ENCODE assay signal across 11 cellular contexts in the genomic region with DNA sequence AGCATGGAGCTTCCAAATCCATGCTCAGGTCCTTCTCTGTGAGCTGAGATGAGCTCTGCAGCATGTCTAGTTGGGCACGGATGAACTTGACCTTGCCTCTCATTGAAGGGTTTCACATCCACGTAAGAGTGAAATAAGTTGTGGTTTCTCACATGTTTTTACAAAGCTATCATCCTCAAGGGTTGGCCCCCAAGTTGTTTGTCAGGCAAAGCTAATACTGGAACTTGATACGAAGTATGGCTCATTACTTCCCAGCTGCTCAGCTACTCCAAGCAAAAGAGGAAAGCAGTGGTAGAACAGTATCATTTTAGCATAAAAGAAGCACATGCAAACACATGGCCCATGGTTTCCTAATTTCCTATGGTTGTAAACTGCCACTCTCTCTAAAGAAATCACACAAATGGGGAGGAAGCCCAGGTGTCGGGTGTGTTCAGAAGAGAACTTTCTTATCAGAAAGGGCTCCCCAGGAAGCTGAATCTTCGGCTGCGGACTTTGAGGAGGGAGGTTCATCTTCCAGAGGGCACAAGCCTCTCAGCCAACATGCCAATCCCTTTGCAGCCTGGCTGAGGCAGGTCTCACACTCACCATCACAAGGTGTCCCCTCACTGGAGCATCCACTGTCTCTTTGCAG. TPM values are rescaled to one million over a fixed set of nuclear protein-coding genes. Genes with fewer than 3 reads are reported as not detected.
DNase-seq lines count a peak whose midpoint lies in the region; ATAC-seq lines count a peak whose summit lies in the region.
"Had no signal": no experiment of that assay in that cellular context is flagged by ENCODE, and none has a peak within 500 bp of the region (broad histone marks: within the 10 kb centered on the region; RNA-seq: fewer than 3 reads in every experiment).

No MANE protein-coding gene starts in this region.

- DNase-seq in globus pallidus (ENCODE audit: low spot score) (no peak), SJCRH30 (no peak), NCI-H1930 (lab: John Stamatoyannopoulos, UW) (no peak), HPDE6-E6E7 (ENCODE audit: extremely low spot score) (no peak)
- DNase-seq: amygdala; NCI-H82; stimulated activated CD4-positive, alpha-beta T cell treated with anti-CD3 and anti-CD28 coated beads, Interleukin-1b, Interleukin-23, amount 100 ng/mL, for 48 hours had no signal

- peaks cover 12% of the 10 kb centered on the region for H3K27me3 Mint-ChIP-seq in activated T-helper 17 cell treated with anti-CD3 and anti-CD28 coated beads, Interleukin-2, amount 50 U/mL, for 72 hours

- no peak overlapping the region for H3K27ac ChIP-seq in SJCRH30

- no peaks in the 10 kb centered on the region for H3K36me3 ChIP-seq in SJCRH30

- H3K4me1 Mint-ChIP-seq in activated T-helper 17 cell treated with anti-CD3 and anti-CD28 coated beads, Interleukin-2, amount 50 U/mL, for 72 hours: no peaks in the 10 kb centered on the region

- H3K9me3 Mint-ChIP-seq in activated T-helper 17 cell treated with anti-CD3 and anti-CD28 coated beads, Interleukin-2, amount 50 U/mL, for 72 hours: no peaks in the 10 kb centered on the region

- H3K4me3 ChIP-seq in SJCRH30: no peak overlapping the region

- H3K9me3 ChIP-seq in SJCRH30 (replicated peaks): no peaks in the 10 kb centered on the region

- no peaks in the 10 kb centered on the region for H3K36me3 Mint-ChIP-seq in activated T-helper 17 cell treated with anti-CD3 and anti-CD28 coated beads, Interleukin-2, amount 50 U/mL, for 72 hours (ENCODE audit: low read depth)

- H3K27me3 ChIP-seq in SJCRH30: no peaks in the 10 kb centered on the region

- peaks cover 4% of the 10 kb centered on the region; the same call in 1 of the 2 replicates for H3K4me1 ChIP-seq in SJCRH30

- H3K4me3 Mint-ChIP-seq in activated T-helper 17 cell treated with anti-CD3 and anti-CD28 coated beads, Interleukin-2, amount 50 U/mL, for 72 hours: no peak overlapping the region

- ATAC-seq in GM18520 (IDR thresholded peaks at IDR 0.05; ENCODE audit: unreplicated experiment): peak; percentile 90
- peak; percentile 88 for ATAC-seq in GM21390 (IDR thresholded peaks at IDR 0.05; ENCODE audit: unreplicated experiment)
- ATAC-seq in HG03103 (IDR thresholded peaks at IDR 0.05; ENCODE audit: low read depth, unreplicated experiment): peak; percentile 67
- ATAC-seq in activated T-helper 17 cell treated with anti-CD3 and anti-CD28 coated beads, Interleukin-2, amount 50 U/mL, for 72 hours (replicated peaks): peak; percentile 52

- H3K27ac Mint-ChIP-seq in activated T-helper 17 cell treated with anti-CD3 and anti-CD28 coated beads, Interleukin-2, amount 50 U/mL, for 72 hours: no peak overlapping the region

RNA-seq across cellular contexts. Expression of a gene that starts 45.3 kb away (rescaled TPM):
- total RNA-seq in activated T-helper 17 cell treated with anti-CD3 and anti-CD28 coated beads, Interleukin-2, amount 50 U/mL, for 72 hours: 1 to 10 TPM in 1 of 2 donors, under 1 TPM in 1; 0.42 to 3.5 TPM
- total RNA-seq in SJCRH30 (2014; rRNA removed; shearing (Covaris generic)): 5.7 and 6.3 TPM in 2 replicates

RNA-seq across cellular contexts. Expression of a gene that starts 51.5 kb away (rescaled TPM):
- total RNA-seq in activated T-helper 17 cell treated with anti-CD3 and anti-CD28 coated beads, Interleukin-2, amount 50 U/mL, for 72 hours: not detected
- total RNA-seq in SJCRH30 (2014; rRNA removed; shearing (Covaris generic)): 0.08 TPM in 1 of 2 replicates, not detected in the other
